In genomic region chr18:62714671-62715438, GRCh38 we compare ENCODE assay signal across 8 cellular contexts. TPM values are rescaled to one million over a fixed set of nuclear protein-coding genes. Genes with fewer than 3 reads are reported as not detected.
DNase-seq lines count a peak whose midpoint lies in the region; ATAC-seq, FAIRE-seq and TF ChIP-seq lines count a peak whose summit lies in the region.

No MANE protein-coding gene starts in this region.

- FAIRE-seq in kidney (lab: Jason Lieb, UNC) = peak; percentile 97

- H3K9me3 ChIP-seq in BE2C (no peaks in the 10 kb centered on the region), kidney (ENCODE audit: control insufficient read depth in 1 of 2, low read length in 2 of 2) (no peaks in the 10 kb centered on the region)

- H3K4me1 ChIP-seq in BE2C (no peaks in the 10 kb centered on the region), kidney (ENCODE audit: control insufficient read depth in 1 of 2, insufficient read depth in 1 of 2, low read depth in 1 of 2, low read length in 2 of 2) (peaks cover 3 to 7% of the 10 kb centered on the region in 2 donors)

- ATAC-seq in HG03439 (IDR thresholded peaks at IDR 0.05; ENCODE audit: unreplicated experiment) = peak; percentile 78
- ATAC-seq in activated CD4-positive, alpha-beta T cell treated with anti-CD3 and anti-CD28 coated beads for 36 hours = peak; percentile 81

- peaks cover 27% of the 10 kb centered on the region for H3K27me3 ChIP-seq in BE2C

- DNase-seq in BE2C (peak; percentile 95), GM19238 (ENCODE audit: insufficient read length, low spot score) (peak; percentile 89), NCI-H510A (lab: John Stamatoyannopoulos, UW) (peak; percentile 99), choroid plexus epithelial cell (ENCODE audit: low read depth) (peak; percentile 100), kidney (peak; percentile 100)
- peak; percentile 95 for DNase-seq in activated CD4-positive, alpha-beta T cell treated with anti-CD3 and anti-CD28 coated beads for 36 hours
- DNase-seq in stimulated activated CD4-positive, alpha-beta T cell treated with anti-CD3 and anti-CD28 coated beads, Interleukin-15, amount 100 ng/mL, for 1 hour (ENCODE audit: low read depth in 1 of 2, low spot score in 1 of 2) = peak; percentile 78 to 79

- peak overlapping the region; percentile 95 to 98 for H3K27ac ChIP-seq in kidney (ENCODE audit: low read depth in 2 of 2, low read length in 2 of 2)

- intact Hi-C loops in activated CD4-positive, alpha-beta T cell treated with anti-CD3 and anti-CD28 coated beads for 36 hours (cut with DNase I, micrococcal nuclease) = loop anchor here (1.0 to 10.0 kb wide), 15 partner anchors 69 to 707 kb away; partner anchors contain the start of genes PIGN (in 2 of the 2), RELCH (in 2 of the 2), KDSR (in 1 of the 2) and TNFRSF11A (in 1 of the 2)
- intact Hi-C loops in kidney (cut with DNase I) = loop anchor here (10.0 kb wide), 1 partner anchor 260 kb away; no protein-coding TSS in a partner anchor

- POLR2A ChIA-PET in activated CD4-positive, alpha-beta T cell treated with anti-CD3 and anti-CD28 coated beads for 36 hours (lab: Charles Lee) = interaction anchor here (0.6 kb wide), 1 partner anchor 148 kb away, joined by 3 read pairs; no protein-coding TSS in a partner anchor

- H3K4me3 ChIP-seq in BE2C (ENCODE audit: low read depth, low read length) = peak overlapping the region; percentile 47
- peak overlapping the region; percentile 83 for H3K4me3 ChIP-seq in choroid plexus epithelial cell (ENCODE audit: low read depth, low read length)
- peak overlapping the region; percentile 59 to 62 for H3K4me3 ChIP-seq in kidney (ENCODE audit: low read length in 2 of 2)

- TF ChIP-seq CTCF in BE2C (IDR thresholded peaks at IDR 0.05; ENCODE audit: low read depth, low read length) (peak; percentile 61), choroid plexus epithelial cell (conservative IDR thresholded peaks at IDR 0.05; ENCODE audit: low read depth, low read length) (peak; percentile 87), kidney (IDR thresholded peaks at IDR 0.05; ENCODE audit: borderline replicate concordance, extremely low read depth, insufficient read depth) (peak; percentile 88)

- H3K4me3 Mint-ChIP-seq in activated CD4-positive, alpha-beta T cell treated with anti-CD3 and anti-CD28 coated beads for 36 hours = peak overlapping the region; percentile 81

- peaks cover 28% of the 10 kb centered on the region for H3K4me1 Mint-ChIP-seq in activated CD4-positive, alpha-beta T cell treated with anti-CD3 and anti-CD28 coated beads for 36 hours

- no peaks in the 10 kb centered on the region for H3K27me3 Mint-ChIP-seq in activated CD4-positive, alpha-beta T cell treated with anti-CD3 and anti-CD28 coated beads for 36 hours

- peak overlapping the region; percentile 54 to 74 for H3K9ac ChIP-seq in kidney (ENCODE audit: low read length in 2 of 2)

- peak overlapping the region; percentile 69 for H3K27ac Mint-ChIP-seq in activated CD4-positive, alpha-beta T cell treated with anti-CD3 and anti-CD28 coated beads for 36 hours

- H3K36me3 ChIP-seq in BE2C = no peaks in the 10 kb centered on the region
- no peaks in the 10 kb centered on the region for H3K36me3 ChIP-seq in kidney (ENCODE audit: control insufficient read depth in 1 of 2, insufficient read depth in 2 of 2, low read length in 2 of 2)

- H3K36me3 Mint-ChIP-seq in activated CD4-positive, alpha-beta T cell treated with anti-CD3 and anti-CD28 coated beads for 36 hours (ENCODE audit: low read depth) = no peaks in the 10 kb centered on the region

- no peaks in the 10 kb centered on the region for H3K9me3 Mint-ChIP-seq in activated CD4-positive, alpha-beta T cell treated with anti-CD3 and anti-CD28 coated beads for 36 hours (ENCODE audit: low read depth)

- CTCF ChIA-PET in activated CD4-positive, alpha-beta T cell treated with anti-CD3 and anti-CD28 coated beads for 36 hours (lab: Charles Lee) = interaction anchor here (0.6 to 1.8 kb wide), 26 partner anchors 9 to 603 kb away, joined by 3 to 21 read pairs (median 4); no protein-coding TSS in a partner anchor

RNA-seq across cellular contexts. Expression of gene PHLPP1, which starts 0.5 kb away (rescaled TPM):
- polyA plus RNA-seq in BE2C (2012; ENCODE audit: insufficient read depth, insufficient read length, low read depth) = not detected
- total RNA-seq in activated CD4-positive, alpha-beta T cell treated with anti-CD3 and anti-CD28 coated beads for 36 hours = 1 to 10 TPM; 6.8 to 8.5 TPM
- total RNA-seq in kidney = 13.0 TPM
- 2.9 TPM for polyA plus RNA-seq in kidney (ENCODE audit: insufficient read depth, low read depth, low replicate concordance)

Comparison
In these comparisons a context has a peak if more than half of its experiments do, and no peak if none do; other contexts are left out.
1. Peak in every context shown above with its lines: DNase-seq, ATAC-seq, H3K4me3 ChIP-seq and H3K27ac ChIP-seq.